Comparison of ENCODE assay signal across 17 cellular contexts in genomic region chr9:100449420-100449819, GRCh38. TPM values are rescaled to one million over a fixed set of nuclear protein-coding genes. Genes with fewer than 3 reads are reported as not detected.
DNase-seq lines count a peak whose midpoint lies in the region; ATAC-seq and TF ChIP-seq lines count a peak whose summit lies in the region.
"Had no signal": no experiment of that assay in that cellular context is flagged by ENCODE, and none has a peak within 500 bp of the region (broad histone marks: within the 10 kb centered on the region; RNA-seq: fewer than 3 reads in every experiment).

No MANE protein-coding gene starts in this region.

- WGBS in endodermal cell (ENCODE audit: insufficient coverage in 1 of 2, insufficient read length in 1 of 2), 2 experiments = 92 to 95% methylated on average over 2 of the region's 2 CpGs

- in situ Hi-C loops in HAP-1 (cut with MboI; ENCODE audit: low sequenced_read_pairs) = no loop called here

- no peaks in the 10 kb centered on the region for H3K4me1 ChIP-seq in endodermal cell (ENCODE audit: control insufficient read depth, insufficient read depth, low read length)
- peaks cover 4% of the 10 kb centered on the region; the same call in 1 of the 2 replicates for H3K4me1 ChIP-seq in HAP-1

- no peak overlapping the region for H3K4me3 Mint-ChIP-seq in endodermal cell
- H3K4me3 Mint-ChIP-seq in activated T-cell treated with anti-CD3 and anti-CD28 coated beads, Interleukin-2, amount 50 U/mL, for 24 hours = no peak overlapping the region
- H3K4me3 Mint-ChIP-seq: activated naive CD4-positive, alpha-beta T cell treated with anti-CD3 and anti-CD28 coated beads, Interleukin-2, amount 10 ng/mL, durations not matched to agents 7 days and 5 days; CD14-positive monocyte had no signal

- H3K27ac ChIP-seq in endodermal cell (ENCODE audit: low read depth, low read length) = no peak overlapping the region

- H3K9me3 ChIP-seq in endodermal cell (ENCODE audit: control insufficient read depth, low read length) = peaks cover 15% of the 10 kb centered on the region
- H3K9me3 ChIP-seq in HAP-1 = no peaks in the 10 kb centered on the region

- H3K4me1 Mint-ChIP-seq in endodermal cell = peaks cover under 1% of the 10 kb centered on the region
- H3K4me1 Mint-ChIP-seq in activated T-cell treated with anti-CD3 and anti-CD28 coated beads, Interleukin-2, amount 50 U/mL, for 24 hours (ENCODE audit: low read depth) = peaks cover 8% of the 10 kb centered on the region
- H3K4me1 Mint-ChIP-seq: activated naive CD4-positive, alpha-beta T cell treated with anti-CD3 and anti-CD28 coated beads, Interleukin-2, amount 10 ng/mL, durations not matched to agents 7 days and 5 days had no signal

- H3K9me3 Mint-ChIP-seq in endodermal cell = peaks cover 4% of the 10 kb centered on the region
- no peaks in the 10 kb centered on the region for H3K9me3 Mint-ChIP-seq in activated T-cell treated with anti-CD3 and anti-CD28 coated beads, Interleukin-2, amount 50 U/mL, for 24 hours
- H3K9me3 Mint-ChIP-seq: activated naive CD4-positive, alpha-beta T cell treated with anti-CD3 and anti-CD28 coated beads, Interleukin-2, amount 10 ng/mL, durations not matched to agents 7 days and 5 days had no signal

- H3K36me3 Mint-ChIP-seq in endodermal cell (ENCODE audit: low read depth) = peaks cover 43% of the 10 kb centered on the region
- H3K36me3 Mint-ChIP-seq in activated T-cell treated with anti-CD3 and anti-CD28 coated beads, Interleukin-2, amount 50 U/mL, for 24 hours (ENCODE audit: low read depth) = peaks cover 69% of the 10 kb centered on the region

- H3K4me3 ChIP-seq in endodermal cell (ENCODE audit: low read length) = no peak overlapping the region
- no peak overlapping the region for H3K4me3 ChIP-seq in HAP-1

- no peak overlapping the region for H3K9ac ChIP-seq in endodermal cell (ENCODE audit: extremely low read depth, low read length, poor library complexity, severe bottlenecking)

- H3K27me3 Mint-ChIP-seq in endodermal cell (ENCODE audit: insufficient read depth) = no peaks in the 10 kb centered on the region
- H3K27me3 Mint-ChIP-seq in activated T-cell treated with anti-CD3 and anti-CD28 coated beads, Interleukin-2, amount 50 U/mL, for 24 hours = no peaks in the 10 kb centered on the region
- H3K27me3 Mint-ChIP-seq: activated naive CD4-positive, alpha-beta T cell treated with anti-CD3 and anti-CD28 coated beads, Interleukin-2, amount 10 ng/mL, durations not matched to agents 7 days and 5 days had no signal

- TF ChIP-seq CTCF in endodermal cell (conservative IDR thresholded peaks at IDR 0.05) = no peak

- no peak for DNase-seq in endodermal cell
- no peak for DNase-seq in NCI-H1105 (lab: John Stamatoyannopoulos, UW)
- DNase-seq in HAP-1 (ENCODE audit: low spot score in 2 of 2) = no peak
- DNase-seq in activated T-cell treated with anti-CD3 and anti-CD28 coated beads, Interleukin-2, amount 50 U/mL, for 24 hours = no peak
- DNase-seq: activated CD4-positive, alpha-beta T cell treated with anti-CD3 and anti-CD28 coated beads, Interleukin-2, amount 50 U/mL, for 48 hours; activated naive CD4-positive, alpha-beta T cell treated with anti-CD3 and anti-CD28 coated beads, Interleukin-2, amount 10 ng/mL, durations not matched to agents 7 days and 5 days; caudate nucleus; GOT3; KBM-7; NCI-H1436; NCI-H524 treated with DMSO at 0.1 percent for 48 hours; small intestine had no signal

- H3K27ac Mint-ChIP-seq in endodermal cell = peak overlapping the region; percentile 11
- H3K27ac Mint-ChIP-seq in activated T-cell treated with anti-CD3 and anti-CD28 coated beads, Interleukin-2, amount 50 U/mL, for 24 hours = no peak overlapping the region
- H3K27ac Mint-ChIP-seq: activated naive CD4-positive, alpha-beta T cell treated with anti-CD3 and anti-CD28 coated beads, Interleukin-2, amount 10 ng/mL, durations not matched to agents 7 days and 5 days; CD14-positive monocyte had no signal

- ATAC-seq in GM18867 (IDR thresholded peaks at IDR 0.05; ENCODE audit: unreplicated experiment) (peak; percentile 57), GM21515 (IDR thresholded peaks at IDR 0.05; ENCODE audit: unreplicated experiment) (peak; percentile 88), HG03066 (IDR thresholded peaks at IDR 0.05; ENCODE audit: low read depth, unreplicated experiment) (peak; percentile 62)

- H3K27me3 ChIP-seq in endodermal cell (ENCODE audit: control insufficient read depth, insufficient read depth, low read length, poor library complexity, severe bottlenecking) = no peaks in the 10 kb centered on the region
- no peaks in the 10 kb centered on the region for H3K27me3 ChIP-seq in HAP-1 (ENCODE audit: low read depth)

- H3K36me3 ChIP-seq in endodermal cell (ENCODE audit: control insufficient read depth, insufficient read depth, low read length) (peaks cover 39% of the 10 kb centered on the region), HAP-1 (replicated peaks) (peaks cover 3% of the 10 kb centered on the region)

RNA-seq across cellular contexts. Expression of gene MSANTD3, which starts 22.5 kb away (rescaled TPM):
- total RNA-seq in endodermal cell = 10 to 100 TPM; 29.8 to 32.2 TPM
- 41.1 TPM for polyA plus RNA-seq in endodermal cell (2013, experiment 1 of 2)
- 43.3 TPM for polyA plus RNA-seq in endodermal cell (2013, experiment 2 of 2)

RNA-seq across cellular contexts. Expression of gene TMEFF1, which starts 23.5 kb away (rescaled TPM):
- total RNA-seq in endodermal cell = 100 to 1,000 TPM in 1 of 2 donors, 10 to 100 TPM in 1; 67.5 to 111 TPM
- polyA plus RNA-seq in endodermal cell (2013, experiment 1 of 2) = 72.7 TPM
- 62.6 TPM for polyA plus RNA-seq in endodermal cell (2013, experiment 2 of 2)
- polyA plus RNA-seq: CD14-positive monocyte, keratinocyte had no signal
